28 cellular contexts compared by ENCODE assay signal in genomic region chr15:96600350-96600749, GRCh38.
"Had no signal": no experiment of that assay in that cellular context is flagged by ENCODE, and none has a peak within 500 bp of the region (broad histone marks: within the 10 kb centered on the region; RNA-seq: fewer than 3 reads in every experiment).

No MANE protein-coding gene starts in this region.

- H3K4me3 ChIP-seq: colonic mucosa, coronary artery, dorsolateral prefrontal cortex, esophagus muscularis mucosa, esophagus squamous epithelium, gastrocnemius medialis, gastroesophageal sphincter, heart left ventricle, heart right ventricle had no signal

- H3K9me3 Mint-ChIP-seq: dendritic cell treated with granulocyte-macrophage colony-stimulating factor and Interleukin-4, amounts not matched to agents 40 ng/mL and 50 ng/mL, for 4 days; effector memory CD8-positive, alpha-beta T cell; endodermal cell had no signal

- DNase-seq: colonic mucosa; cortex of kidney; dermis blood vessel endothelial cell; dorsolateral prefrontal cortex; effector CD4-positive, alpha-beta T cell; effector CD8-positive, alpha-beta T cell; effector memory CD4-positive, alpha-beta T cell; effector memory CD8-positive, alpha-beta T cell; endodermal cell; erythroblast; esophagus squamous epithelium; foreskin fibroblast; foreskin keratinocyte; foreskin melanocyte; gastrocnemius medialis; head of caudate nucleus; heart left ventricle; heart right ventricle had no signal

- H3K27me3 ChIP-seq: colonic mucosa, esophagus muscularis mucosa, esophagus squamous epithelium, foreskin keratinocyte, gastrocnemius medialis, gastroesophageal sphincter had no signal

- ATAC-seq: effector memory CD8-positive, alpha-beta T cell; esophagus mucosa; foreskin keratinocyte; gastrocnemius medialis; gastroesophageal sphincter; heart left ventricle; heart right ventricle had no signal

- H3K4me3 Mint-ChIP-seq: dendritic cell treated with granulocyte-macrophage colony-stimulating factor and Interleukin-4, amounts not matched to agents 40 ng/mL and 50 ng/mL, for 4 days; effector memory CD8-positive, alpha-beta T cell; endodermal cell had no signal

- H3K27ac ChIP-seq: colonic mucosa, coronary artery, dorsolateral prefrontal cortex, epithelial cell of prostate, esophagus muscularis mucosa, esophagus squamous epithelium, foreskin keratinocyte, gastrocnemius medialis, gastroesophageal sphincter, heart left ventricle, heart right ventricle had no signal

- H3K4me1 ChIP-seq: colonic mucosa, esophagus muscularis mucosa, esophagus squamous epithelium, foreskin keratinocyte, gastrocnemius medialis, gastroesophageal sphincter, heart left ventricle, heart right ventricle had no signal

- H3K36me3 ChIP-seq: colonic mucosa, esophagus muscularis mucosa, esophagus squamous epithelium, gastrocnemius medialis, gastroesophageal sphincter, heart left ventricle, heart right ventricle had no signal

- FAIRE-seq: colon, endometrium, endothelial cell of umbilical vein, frontal cortex had no signal

- H3K27me3 Mint-ChIP-seq: effector memory CD8-positive, alpha-beta T cell had no signal

- H3K9me3 ChIP-seq: colonic mucosa, esophagus muscularis mucosa, esophagus squamous epithelium, gastrocnemius medialis, gastroesophageal sphincter, heart left ventricle, heart right ventricle had no signal

- H3K27ac Mint-ChIP-seq: dendritic cell treated with granulocyte-macrophage colony-stimulating factor and Interleukin-4, amounts not matched to agents 40 ng/mL and 50 ng/mL, for 4 days; effector memory CD8-positive, alpha-beta T cell; endodermal cell had no signal

- H3K4me1 Mint-ChIP-seq: endodermal cell had no signal
